In the genomic region with DNA sequence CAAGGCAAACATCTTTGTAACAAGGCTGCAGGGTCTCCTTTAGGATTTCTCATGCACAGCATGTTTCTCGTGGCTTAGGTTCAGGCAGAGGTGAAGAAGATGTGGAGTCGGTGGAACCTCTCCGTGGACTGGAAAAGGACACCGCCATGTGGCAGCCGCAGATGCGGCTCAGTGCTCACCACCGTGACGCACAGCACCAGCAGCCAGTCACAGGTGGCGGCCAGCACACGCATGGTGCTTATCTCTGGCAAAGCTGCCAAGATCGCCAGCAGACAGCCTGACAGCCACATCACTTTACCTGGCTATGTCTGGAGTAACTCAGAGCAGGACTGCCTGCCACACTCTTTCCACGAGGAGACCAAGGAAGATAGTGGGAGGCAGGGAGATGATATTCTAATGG, we compare ENCODE assay signal across 37 cellular contexts.
"Had no signal": no experiment of that assay in that cellular context is flagged by ENCODE, and none has a peak within 500 bp of the region (broad histone marks: within the 10 kb centered on the region; RNA-seq: fewer than 3 reads in every experiment).

No MANE protein-coding gene starts in this region.

- H3K36me3 Mint-ChIP-seq: activated CD8-positive, alpha-beta memory T cell treated with anti-CD3 and anti-CD28 coated beads, Interleukin-2, amount 10 ng/mL, durations not matched to agents 7 days and 5 days; activated naive CD4-positive, alpha-beta T cell treated with anti-CD3 and anti-CD28 coated beads, Interleukin-2, amount 10 ng/mL, durations not matched to agents 7 days and 5 days; activated naive CD4-positive, alpha-beta T cell treated with anti-CD3 and anti-CD28 coated beads, Interleukin-2, amount 50 U/mL, for 24 hours; activated naive CD8-positive, alpha-beta T cell; activated naive CD8-positive, alpha-beta T cell treated with anti-CD3 and anti-CD28 coated beads, Interleukin-2, amount 10 ng/mL, durations not matched to agents 7 days and 5 days; brain; WTC11 had no signal

- H3K27ac Mint-ChIP-seq: activated CD4-positive, alpha-beta memory T cell treated with anti-CD3 and anti-CD28 coated beads, Interleukin-2, amount 10 ng/mL, durations not matched to agents 7 days and 5 days; activated CD4-positive, alpha-beta T cell treated with anti-CD3 and anti-CD28 coated beads for 36 hours; activated CD4-positive, alpha-beta T cell treated with anti-CD3 and anti-CD28 coated beads, Interleukin-2, amount 10 ng/mL, durations not matched to agents 7 days and 5 days; activated CD8-positive, alpha-beta memory T cell treated with anti-CD3 and anti-CD28 coated beads, Interleukin-2, amount 10 ng/mL, durations not matched to agents 7 days and 5 days; activated CD8-positive, alpha-beta T cell treated with anti-CD3 and anti-CD28 coated beads, Interleukin-2, amount 10 ng/mL, durations not matched to agents 7 days and 5 days; activated naive CD4-positive, alpha-beta T cell treated with anti-CD3 and anti-CD28 coated beads, Interleukin-2, amount 10 ng/mL, durations not matched to agents 7 days and 5 days; activated naive CD4-positive, alpha-beta T cell treated with anti-CD3 and anti-CD28 coated beads, Interleukin-2, amount 50 U/mL, for 24 hours; activated naive CD8-positive, alpha-beta T cell; activated naive CD8-positive, alpha-beta T cell treated with anti-CD3 and anti-CD28 coated beads, Interleukin-2, amount 10 ng/mL, durations not matched to agents 7 days and 5 days; activated naive CD8-positive, alpha-beta T cell treated with anti-CD3 and anti-CD28 coated beads, Interleukin-2, amount 50 U/mL, for 24 hours; activated T-cell treated with anti-CD3 and anti-CD28 coated beads, Interleukin-2, amount 50 U/mL, for 24 hours; activated T-helper 2 cell treated with anti-CD3 and anti-CD28 coated beads, Interferon-gamma antibody, Interleukin-2, Interleukin-4, amounts not matched to agents 10 μg/mL and 5 μg/mL and 100 μg/mL, durations not matched to agents 14 hours and 24 hours and 36 hours; T-helper 1 cell treated with Interleukin-12 subunit alpha and Interleukin-12 subunit beta and Interleukin-4 antibody, amounts not matched to agents 30 μg/mL and 1 μg/mL, for 36 hours; T-helper 2 cell treated with Interferon-gamma antibody and Interleukin-4, amounts not matched to agents 5 μg/mL and 100 μg/mL, for 36 hours; WTC11 had no signal

- H3K4me1 Mint-ChIP-seq: activated CD4-positive, alpha-beta memory T cell treated with anti-CD3 and anti-CD28 coated beads, Interleukin-2, amount 10 ng/mL, durations not matched to agents 7 days and 5 days; activated CD4-positive, alpha-beta T cell treated with anti-CD3 and anti-CD28 coated beads for 36 hours; activated CD4-positive, alpha-beta T cell treated with anti-CD3 and anti-CD28 coated beads, Interleukin-2, amount 10 ng/mL, durations not matched to agents 7 days and 5 days; activated CD8-positive, alpha-beta memory T cell treated with anti-CD3 and anti-CD28 coated beads, Interleukin-2, amount 10 ng/mL, durations not matched to agents 7 days and 5 days; activated naive CD4-positive, alpha-beta T cell treated with anti-CD3 and anti-CD28 coated beads, Interleukin-2, amount 10 ng/mL, durations not matched to agents 7 days and 5 days; activated naive CD4-positive, alpha-beta T cell treated with anti-CD3 and anti-CD28 coated beads, Interleukin-2, amount 50 U/mL, for 24 hours; activated naive CD8-positive, alpha-beta T cell treated with anti-CD3 and anti-CD28 coated beads, Interleukin-2, amount 10 ng/mL, durations not matched to agents 7 days and 5 days; activated naive CD8-positive, alpha-beta T cell treated with anti-CD3 and anti-CD28 coated beads, Interleukin-2, amount 50 U/mL, for 24 hours; central memory CD8-positive, alpha-beta T cell had no signal

- H3K4me3 Mint-ChIP-seq: activated CD4-positive, alpha-beta memory T cell treated with anti-CD3 and anti-CD28 coated beads, Interleukin-2, amount 10 ng/mL, durations not matched to agents 7 days and 5 days; activated CD4-positive, alpha-beta T cell treated with anti-CD3 and anti-CD28 coated beads for 36 hours; activated CD4-positive, alpha-beta T cell treated with anti-CD3 and anti-CD28 coated beads, Interleukin-2, amount 10 ng/mL, durations not matched to agents 7 days and 5 days; activated CD8-positive, alpha-beta memory T cell treated with anti-CD3 and anti-CD28 coated beads, Interleukin-2, amount 10 ng/mL, durations not matched to agents 7 days and 5 days; activated CD8-positive, alpha-beta T cell treated with anti-CD3 and anti-CD28 coated beads, Interleukin-2, amount 10 ng/mL, durations not matched to agents 7 days and 5 days; activated naive CD4-positive, alpha-beta T cell treated with anti-CD3 and anti-CD28 coated beads, Interleukin-2, amount 10 ng/mL, durations not matched to agents 7 days and 5 days; activated naive CD4-positive, alpha-beta T cell treated with anti-CD3 and anti-CD28 coated beads, Interleukin-2, amount 50 U/mL, for 24 hours; activated naive CD8-positive, alpha-beta T cell; activated naive CD8-positive, alpha-beta T cell treated with anti-CD3 and anti-CD28 coated beads, Interleukin-2, amount 10 ng/mL, durations not matched to agents 7 days and 5 days; activated naive CD8-positive, alpha-beta T cell treated with anti-CD3 and anti-CD28 coated beads, Interleukin-2, amount 50 U/mL, for 24 hours; activated T-cell treated with anti-CD3 and anti-CD28 coated beads, Interleukin-2, amount 50 U/mL, for 24 hours; brain; central memory CD8-positive, alpha-beta T cell; T-helper 1 cell treated with Interleukin-12 subunit alpha and Interleukin-12 subunit beta and Interleukin-4 antibody, amounts not matched to agents 30 μg/mL and 1 μg/mL, for 36 hours; T-helper 2 cell treated with Interferon-gamma antibody and Interleukin-4, amounts not matched to agents 5 μg/mL and 100 μg/mL, for 36 hours; WTC11 had no signal

- H3K9me3 Mint-ChIP-seq: activated CD4-positive, alpha-beta memory T cell treated with anti-CD3 and anti-CD28 coated beads, Interleukin-2, amount 10 ng/mL, durations not matched to agents 7 days and 5 days; activated CD4-positive, alpha-beta T cell treated with anti-CD3 and anti-CD28 coated beads, Interleukin-2, amount 10 ng/mL, durations not matched to agents 7 days and 5 days; activated naive CD4-positive, alpha-beta T cell treated with anti-CD3 and anti-CD28 coated beads, Interleukin-2, amount 10 ng/mL, durations not matched to agents 7 days and 5 days; activated naive CD4-positive, alpha-beta T cell treated with anti-CD3 and anti-CD28 coated beads, Interleukin-2, amount 50 U/mL, for 24 hours; activated naive CD8-positive, alpha-beta T cell treated with anti-CD3 and anti-CD28 coated beads, Interleukin-2, amount 10 ng/mL, durations not matched to agents 7 days and 5 days; activated naive CD8-positive, alpha-beta T cell treated with anti-CD3 and anti-CD28 coated beads, Interleukin-2, amount 50 U/mL, for 24 hours; activated T-cell treated with anti-CD3 and anti-CD28 coated beads, Interleukin-2, amount 50 U/mL, for 24 hours; activated T-helper 2 cell treated with anti-CD3 and anti-CD28 coated beads, Interferon-gamma antibody, Interleukin-2, Interleukin-4, amounts not matched to agents 10 μg/mL and 5 μg/mL and 100 μg/mL, durations not matched to agents 14 hours and 24 hours and 36 hours; brain; central memory CD8-positive, alpha-beta T cell; T-helper 1 cell treated with Interleukin-12 subunit alpha and Interleukin-12 subunit beta and Interleukin-4 antibody, amounts not matched to agents 30 μg/mL and 1 μg/mL, for 36 hours; T-helper 2 cell treated with Interferon-gamma antibody and Interleukin-4, amounts not matched to agents 5 μg/mL and 100 μg/mL, for 36 hours had no signal

- ATAC-seq: activated CD4-positive, alpha-beta T cell treated with anti-CD3 and anti-CD28 coated beads for 36 hours; activated CD4-positive, CD25-positive, alpha-beta regulatory T cell treated with anti-CD3 and anti-CD28 coated beads, Interleukin-2, amount 50 U/mL, for 24 hours; activated CD8-positive, alpha-beta memory T cell treated with anti-CD3 and anti-CD28 coated beads, Interleukin-2, amount 10 ng/mL, durations not matched to agents 7 days and 5 days; activated CD8-positive, alpha-beta T cell treated with anti-CD3 and anti-CD28 coated beads, Interleukin-2, amount 10 ng/mL, durations not matched to agents 7 days and 5 days; activated naive CD8-positive, alpha-beta T cell treated with anti-CD3 and anti-CD28 coated beads, Interleukin-2, amount 50 U/mL, for 24 hours; WTC11 had no signal

- H3K27ac ChIP-seq: ascending aorta, cardiac muscle cell, VCaP had no signal

- DNase-seq: activated CD4-positive, alpha-beta memory T cell treated with anti-CD3 and anti-CD28 coated beads, Interleukin-2, amount 10 ng/mL, durations not matched to agents 7 days and 5 days; activated CD4-positive, alpha-beta T cell treated with anti-CD3 and anti-CD28 coated beads for 1 hour; activated CD4-positive, alpha-beta T cell treated with anti-CD3 and anti-CD28 coated beads for 36 hours; activated CD4-positive, alpha-beta T cell treated with anti-CD3 and anti-CD28 coated beads for 48 hours; activated CD4-positive, alpha-beta T cell treated with anti-CD3 and anti-CD28 coated beads, Interleukin-2, amount 10 ng/mL, durations not matched to agents 7 days and 5 days; activated CD4-positive, alpha-beta T cell treated with anti-CD3 and anti-CD28 coated beads, Interleukin-2, amount 50 U/mL, for 48 hours; activated CD4-positive, CD25-positive, alpha-beta regulatory T cell; activated CD8-positive, alpha-beta memory T cell treated with anti-CD3 and anti-CD28 coated beads for 24 hours; activated CD8-positive, alpha-beta memory T cell treated with anti-CD3 and anti-CD28 coated beads, Interleukin-2, amount 10 ng/mL, durations not matched to agents 7 days and 5 days; activated CD8-positive, alpha-beta memory T cell treated with anti-CD3 and anti-CD28 coated beads, Interleukin-2, amount 50 U/mL, for 48 hours; activated CD8-positive, alpha-beta T cell treated with anti-CD3 and anti-CD28 coated beads, Interleukin-2, amount 10 ng/mL, durations not matched to agents 7 days and 5 days; activated effector memory CD4-positive, alpha-beta T cell treated with Interleukin-2 at 50 U/mL for 16 hours; activated gamma-delta T cell; activated naive CD4-positive, alpha-beta T cell treated with anti-CD3 and anti-CD28 coated beads, Interleukin-2, amount 10 ng/mL, durations not matched to agents 7 days and 5 days; activated naive CD4-positive, alpha-beta T cell treated with Interleukin-2 at 50 U/mL for 16 hours; activated naive CD8-positive, alpha-beta T cell treated with anti-CD3 and anti-CD28 coated beads, Interleukin-2, amount 10 ng/mL, durations not matched to agents 7 days and 5 days; activated naive CD8-positive, alpha-beta T cell treated with anti-CD3 and anti-CD28 coated beads, Interleukin-2, amount 50 U/mL, for 24 hours; activated T-cell treated with anti-CD3 and anti-CD28 coated beads, Interleukin-2, amount 50 U/mL, for 24 hours; activated T-cell treated with anti-CD3 and anti-CD28 coated beads, Interleukin-2, amount 50 U/mL, for 48 hours; amygdala; anterior cingulate cortex; caudate nucleus; cerebellar nuclear complex; T-helper 2 cell; T-helper 9 cell had no signal

- H3K9me3 ChIP-seq: ascending aorta had no signal

- H3K4me3 ChIP-seq: ascending aorta, cardiac muscle cell had no signal

- H3K4me1 ChIP-seq: ascending aorta had no signal

- H3K27me3 Mint-ChIP-seq: activated CD4-positive, alpha-beta T cell treated with anti-CD3 and anti-CD28 coated beads for 36 hours; activated CD4-positive, alpha-beta T cell treated with anti-CD3 and anti-CD28 coated beads, Interleukin-2, amount 10 ng/mL, durations not matched to agents 7 days and 5 days; activated CD8-positive, alpha-beta memory T cell treated with anti-CD3 and anti-CD28 coated beads, Interleukin-2, amount 10 ng/mL, durations not matched to agents 7 days and 5 days; activated naive CD4-positive, alpha-beta T cell treated with anti-CD3 and anti-CD28 coated beads, Interleukin-2, amount 10 ng/mL, durations not matched to agents 7 days and 5 days; activated naive CD4-positive, alpha-beta T cell treated with anti-CD3 and anti-CD28 coated beads, Interleukin-2, amount 50 U/mL, for 24 hours; activated naive CD8-positive, alpha-beta T cell; activated naive CD8-positive, alpha-beta T cell treated with anti-CD3 and anti-CD28 coated beads, Interleukin-2, amount 10 ng/mL, durations not matched to agents 7 days and 5 days; activated T-cell treated with anti-CD3 and anti-CD28 coated beads, Interleukin-2, amount 50 U/mL, for 24 hours; central memory CD8-positive, alpha-beta T cell had no signal

- H3K27me3 ChIP-seq: ascending aorta, cardiac muscle cell had no signal

- H3K36me3 ChIP-seq: ascending aorta, cardiac muscle cell had no signal
